In genomic region chr12:103169-103981, GRCh38 we compare ENCODE assay signal across 12 cellular contexts.
A peak's percentile ranks its signal among the peaks of the same experiment; 100 is the strongest.
DNase-seq lines count a peak whose midpoint lies in the region; ATAC-seq lines count a peak whose summit lies in the region.
"Had no signal": no experiment of that assay in that cellular context is flagged by ENCODE, and none has a peak within 500 bp of the region (broad histone marks: within the 10 kb centered on the region; RNA-seq: fewer than 3 reads in every experiment).

No MANE protein-coding gene starts in this region.

- no peak overlapping the region for H3K9ac ChIP-seq in HUES6 (ENCODE audit: low read length)
- H3K9ac ChIP-seq in iPS-15b (ENCODE audit: low read depth, low read length), result no peak overlapping the region

- peaks cover 24% of the 10 kb centered on the region for H3K27me3 ChIP-seq in HUES6 (ENCODE audit: control insufficient read depth, insufficient read depth, low read length)
- H3K27me3 ChIP-seq in iPS-15b (ENCODE audit: control insufficient read depth, insufficient read depth, low read length), result peaks cover 22% of the 10 kb centered on the region

- no peaks in the 10 kb centered on the region for H3K9me3 ChIP-seq in HUES6 (ENCODE audit: control insufficient read depth, insufficient read depth, low read depth, low read length)
- no peaks in the 10 kb centered on the region for H3K9me3 ChIP-seq in iPS-15b (ENCODE audit: control insufficient read depth, insufficient read depth, low read length)

- H3K27ac ChIP-seq in HUES6 (ENCODE audit: low read depth, low read length), result no peak overlapping the region
- H3K27ac ChIP-seq: HL-60, SK-N-MC had no signal

- DNase-seq in COLO829 (ENCODE audit: low spot score) (peak; percentile 17), NCI-H526 treated with DMSO at 0.1 percent for 48 hours (lab: John Stamatoyannopoulos, UW) (peak; percentile 33), retina (no peak), LoVo (ENCODE audit: low spot score) (no peak)
- DNase-seq: activated CD4-positive, alpha-beta T cell treated with anti-CD3 and anti-CD28 coated beads, Interleukin-2, amount 50 U/mL, for 48 hours; mammary epithelial cell had no signal

- H3K36me3 ChIP-seq in HUES6 (ENCODE audit: control insufficient read depth, insufficient read depth, low read length) (no peaks in the 10 kb centered on the region), iPS-15b (ENCODE audit: control insufficient read depth, insufficient read depth, low read length) (no peaks in the 10 kb centered on the region)

- H3K4me3 ChIP-seq in HUES6 (ENCODE audit: low read depth, low read length) (peak overlapping the region; percentile 46), iPS-15b (ENCODE audit: low read depth, low read length) (peak overlapping the region; percentile 53)
- H3K4me3 ChIP-seq: SK-N-MC had no signal

- no peak for ATAC-seq in GM18498 (IDR thresholded peaks at IDR 0.05; ENCODE audit: unreplicated experiment)
- ATAC-seq in HG03159 (IDR thresholded peaks at IDR 0.05; ENCODE audit: unreplicated experiment), result no peak

- H3K4me1 ChIP-seq in HUES6 (ENCODE audit: control insufficient read depth, insufficient read depth, low read length) (peaks cover 43% of the 10 kb centered on the region), iPS-15b (ENCODE audit: control insufficient read depth, insufficient read depth, low read length) (peaks cover 13% of the 10 kb centered on the region)

Comparison
In these comparisons a context has a peak if more than half of its experiments do, and no peak if none do; other contexts are left out.
1. DNase-seq: peak in COLO829 (single experiment) and NCI-H526 treated with DMSO at 0.1 percent for 48 hours (single experiment); none in retina (single experiment) and LoVo (single experiment).